Comparison of ENCODE assay signal across 8 cellular contexts in the genomic region with DNA sequence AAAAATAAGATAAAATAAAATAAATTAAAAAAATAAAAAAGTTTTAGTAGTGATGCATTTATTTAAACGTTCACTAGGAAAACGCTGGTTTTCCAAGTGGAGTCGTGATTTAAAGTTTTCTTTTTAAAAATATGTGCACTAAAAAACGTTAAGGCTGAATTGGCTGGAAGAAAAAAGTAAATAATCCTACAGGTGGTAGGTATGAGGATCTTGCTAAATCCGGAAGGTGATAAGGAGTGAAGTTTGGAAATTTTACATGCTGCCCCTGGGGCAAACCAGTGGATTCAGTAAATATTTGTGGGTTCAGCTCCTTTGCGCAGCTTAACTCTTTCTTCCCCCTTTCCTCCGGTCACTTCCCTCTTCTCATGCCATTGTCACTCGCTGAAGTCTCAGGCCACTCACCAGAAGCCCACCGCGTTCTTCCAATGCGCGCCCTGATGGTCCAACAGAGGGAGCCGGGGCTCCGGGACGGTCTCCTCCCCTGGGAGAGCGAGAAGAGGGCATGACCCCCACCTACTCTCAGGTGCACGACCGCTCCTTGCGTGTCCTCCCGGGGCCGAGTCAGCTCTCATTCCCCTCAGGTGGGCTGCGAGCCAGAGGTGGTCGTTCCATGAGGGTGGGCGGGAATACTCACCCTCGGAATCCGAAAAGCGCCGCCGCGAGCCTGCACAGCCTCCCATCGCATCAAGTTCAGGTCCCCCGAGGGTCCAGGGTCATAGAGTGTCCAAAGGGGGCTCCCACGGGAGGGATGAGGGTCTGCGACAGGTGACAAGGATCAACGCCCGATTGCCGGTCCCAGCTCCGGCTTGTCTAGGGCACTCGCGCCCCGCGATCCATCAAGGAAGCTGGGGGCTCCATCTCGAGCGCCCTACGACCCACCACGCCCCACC. TPM values are rescaled to one million over a fixed set of nuclear protein-coding genes. Genes with fewer than 3 reads are reported as not detected.
DNase-seq lines count a peak whose midpoint lies in the region; ATAC-seq and TF ChIP-seq lines count a peak whose summit lies in the region.

No MANE protein-coding gene starts in this region.

- no peaks in the 10 kb centered on the region for H3K9me3 Mint-ChIP-seq in CD14-positive monocyte
- H3K9me3 Mint-ChIP-seq in activated T-helper 1 cell treated with anti-CD3 and anti-CD28 coated beads, Interleukin-12 subunit alpha, Interleukin-12 subunit beta, Interleukin-2, Interleukin-4 antibody, amounts not matched to agents 30 ng/mL and 10 ng/mL and 1 ng/mL, durations not matched to agents 14 hours and 24 hours and 36 hours = no peaks in the 10 kb centered on the region

- H3K27ac Mint-ChIP-seq in CD14-positive monocyte = peak overlapping the region; percentile 99 to 100 (median 100)
- H3K27ac Mint-ChIP-seq in activated T-helper 1 cell treated with anti-CD3 and anti-CD28 coated beads, Interleukin-12 subunit alpha, Interleukin-12 subunit beta, Interleukin-2, Interleukin-4 antibody, amounts not matched to agents 30 ng/mL and 10 ng/mL and 1 ng/mL, durations not matched to agents 14 hours and 24 hours and 36 hours = peak overlapping the region; percentile 100

- no peaks in the 10 kb centered on the region for H3K79me2 ChIP-seq in parathyroid adenoma

- peaks cover 51% of the 10 kb centered on the region for H3K4me1 Mint-ChIP-seq in CD14-positive monocyte
- H3K4me1 Mint-ChIP-seq in activated T-helper 1 cell treated with anti-CD3 and anti-CD28 coated beads, Interleukin-12 subunit alpha, Interleukin-12 subunit beta, Interleukin-2, Interleukin-4 antibody, amounts not matched to agents 30 ng/mL and 10 ng/mL and 1 ng/mL, durations not matched to agents 14 hours and 24 hours and 36 hours (ENCODE audit: low read depth) = peaks cover 56% of the 10 kb centered on the region

- TF ChIP-seq CTCF in CD14-positive monocyte (IDR thresholded peaks at IDR 0.05) (no peak), parathyroid adenoma (IDR thresholded peaks at IDR 0.05) (peak; percentile 36)

- peak overlapping the region; percentile 94 for H3K4me2 ChIP-seq in parathyroid adenoma (ENCODE audit: low read length)

- H3K9me3 ChIP-seq in MG63 = no peaks in the 10 kb centered on the region
- H3K9me3 ChIP-seq in parathyroid adenoma (ENCODE audit: control insufficient read depth, low read length) = no peaks in the 10 kb centered on the region

- intact Hi-C loops in CD14-positive monocyte (cut with micrococcal nuclease) = loop anchor here in 1 of 2 donors (5.0 kb wide), 1 partner anchor 61 kb away; a partner anchor contains a TSS
- intact Hi-C loops in activated T-helper 1 cell treated with anti-CD3 and anti-CD28 coated beads, Interleukin-12 subunit alpha, Interleukin-12 subunit beta, Interleukin-2, Interleukin-4 antibody, amounts not matched to agents 30 ng/mL and 10 ng/mL and 1 ng/mL, durations not matched to agents 14 hours and 24 hours and 36 hours (cut with micrococcal nuclease) = loop anchor here (10.0 kb wide), 3 partner anchors 123 to 347 kb away; a partner anchor contains a TSS
- intact Hi-C loops in Right ventricle myocardium superior (cut with DNase I) = loop anchor here (5.0 kb wide), 2 partner anchors 46 to 61 kb away; a partner anchor contains a TSS

- DNase-seq in CD14-positive monocyte (ENCODE audit: low spot score) = no peak
- DNase-seq in MG63 = peak; percentile 33
- DNase-seq in activated T-helper 1 cell treated with anti-CD3 and anti-CD28 coated beads, Interleukin-12 subunit alpha, Interleukin-12 subunit beta, Interleukin-2, Interleukin-4 antibody, amounts not matched to agents 30 ng/mL and 10 ng/mL and 1 ng/mL, durations not matched to agents 14 hours and 24 hours and 36 hours (ENCODE audit: low spot score) = no peak
- peak; percentile 66 for DNase-seq in Right ventricle myocardium superior
- DNase-seq in NCI-H128 (lab: John Stamatoyannopoulos, UW; ENCODE audit: unreplicated experiment) = no peak

- peaks cover 31 to 42% of the 10 kb centered on the region in 2 donors for H3K36me3 Mint-ChIP-seq in CD14-positive monocyte
- H3K36me3 Mint-ChIP-seq in activated T-helper 1 cell treated with anti-CD3 and anti-CD28 coated beads, Interleukin-12 subunit alpha, Interleukin-12 subunit beta, Interleukin-2, Interleukin-4 antibody, amounts not matched to agents 30 ng/mL and 10 ng/mL and 1 ng/mL, durations not matched to agents 14 hours and 24 hours and 36 hours (ENCODE audit: low read depth) = peaks cover 14% of the 10 kb centered on the region

- peak overlapping the region; percentile 92 for H3K4me3 ChIP-seq in MG63
- H3K4me3 ChIP-seq in parathyroid adenoma (ENCODE audit: low read depth, low read length) = peak overlapping the region; percentile 96

- peaks cover 7% of the 10 kb centered on the region for H3K36me3 ChIP-seq in MG63
- H3K36me3 ChIP-seq in parathyroid adenoma (ENCODE audit: control insufficient read depth, insufficient read depth, low read length) = no peaks in the 10 kb centered on the region

- peak overlapping the region; percentile 99 for H3K27ac ChIP-seq in parathyroid adenoma

- H3K27me3 ChIP-seq in MG63 = no peaks in the 10 kb centered on the region
- no peaks in the 10 kb centered on the region for H3K27me3 ChIP-seq in parathyroid adenoma (ENCODE audit: control insufficient read depth, insufficient read depth, low read length)

- H2AFZ ChIP-seq in parathyroid adenoma = peak overlapping the region; percentile 97

- peak overlapping the region; percentile 90 for H3K9ac ChIP-seq in parathyroid adenoma

- peak overlapping the region; percentile 88 to 95 for H3K4me3 Mint-ChIP-seq in CD14-positive monocyte
- peak overlapping the region; percentile 89 for H3K4me3 Mint-ChIP-seq in activated T-helper 1 cell treated with anti-CD3 and anti-CD28 coated beads, Interleukin-12 subunit alpha, Interleukin-12 subunit beta, Interleukin-2, Interleukin-4 antibody, amounts not matched to agents 30 ng/mL and 10 ng/mL and 1 ng/mL, durations not matched to agents 14 hours and 24 hours and 36 hours

- peak; percentile 18 for ATAC-seq in GM19035 (IDR thresholded peaks at IDR 0.05; ENCODE audit: unreplicated experiment)
- ATAC-seq in Right ventricle myocardium superior (ENCODE audit: poor library complexity) = peak; percentile 67
- ATAC-seq in GM18520 (IDR thresholded peaks at IDR 0.05; ENCODE audit: unreplicated experiment) = no peak

- peaks cover 0 to 1% (median 0%) of the 10 kb centered on the region in 3 donors for H3K27me3 Mint-ChIP-seq in CD14-positive monocyte (ENCODE audit: low read depth in 3 of 3)
- H3K27me3 Mint-ChIP-seq in activated T-helper 1 cell treated with anti-CD3 and anti-CD28 coated beads, Interleukin-12 subunit alpha, Interleukin-12 subunit beta, Interleukin-2, Interleukin-4 antibody, amounts not matched to agents 30 ng/mL and 10 ng/mL and 1 ng/mL, durations not matched to agents 14 hours and 24 hours and 36 hours (ENCODE audit: insufficient read depth) = no peaks in the 10 kb centered on the region

- H3K4me1 ChIP-seq in parathyroid adenoma = no peaks in the 10 kb centered on the region

RNA-seq across cellular contexts. Expression of a gene that starts 0.5 kb away (rescaled TPM):
- 10 to 100 TPM; 37.0 to 50.2 TPM for polyA plus RNA-seq in CD14-positive monocyte
- total RNA-seq in MG63 (2014; rRNA removed; shearing (Covaris generic); ENCODE audit: low replicate concordance) = 11.9 and 27.5 TPM in 2 replicates
- 27.1 and 28.5 TPM in 2 replicates for total RNA-seq in activated T-helper 1 cell treated with anti-CD3 and anti-CD28 coated beads, Interleukin-12 subunit alpha, Interleukin-12 subunit beta, Interleukin-2, Interleukin-4 antibody, amounts not matched to agents 30 ng/mL and 10 ng/mL and 1 ng/mL, durations not matched to agents 14 hours and 24 hours and 36 hours
- total RNA-seq in Right ventricle myocardium superior = 11.5 TPM

RNA-seq across cellular contexts. Expression of a gene that starts 3.1 kb away (rescaled TPM):
- 1 to 10 TPM; 1.9 to 3.8 TPM for polyA plus RNA-seq in CD14-positive monocyte
- not detected in 2 replicates for total RNA-seq in MG63 (2014; rRNA removed; shearing (Covaris generic); ENCODE audit: low replicate concordance)
- total RNA-seq in activated T-helper 1 cell treated with anti-CD3 and anti-CD28 coated beads, Interleukin-12 subunit alpha, Interleukin-12 subunit beta, Interleukin-2, Interleukin-4 antibody, amounts not matched to agents 30 ng/mL and 10 ng/mL and 1 ng/mL, durations not matched to agents 14 hours and 24 hours and 36 hours = 3.5 and 4.3 TPM in 2 replicates
- total RNA-seq in Right ventricle myocardium superior = 0.48 TPM

RNA-seq across cellular contexts. Expression of a gene that starts 15.3 kb away (rescaled TPM):
- 1 to 10 TPM in 1 of 2 donors, under 1 TPM in 1; 0.43 to 1.2 TPM for polyA plus RNA-seq in CD14-positive monocyte
- not detected in 2 replicates for total RNA-seq in MG63 (2014; rRNA removed; shearing (Covaris generic); ENCODE audit: low replicate concordance)
- not detected in 2 replicates for total RNA-seq in activated T-helper 1 cell treated with anti-CD3 and anti-CD28 coated beads, Interleukin-12 subunit alpha, Interleukin-12 subunit beta, Interleukin-2, Interleukin-4 antibody, amounts not matched to agents 30 ng/mL and 10 ng/mL and 1 ng/mL, durations not matched to agents 14 hours and 24 hours and 36 hours
- total RNA-seq in Right ventricle myocardium superior = not detected

RNA-seq across cellular contexts. Expression of a gene that starts 19.2 kb away (rescaled TPM):
- not detected for polyA plus RNA-seq in CD14-positive monocyte
- not detected in 2 replicates for total RNA-seq in MG63 (2014; rRNA removed; shearing (Covaris generic); ENCODE audit: low replicate concordance)
- total RNA-seq in activated T-helper 1 cell treated with anti-CD3 and anti-CD28 coated beads, Interleukin-12 subunit alpha, Interleukin-12 subunit beta, Interleukin-2, Interleukin-4 antibody, amounts not matched to agents 30 ng/mL and 10 ng/mL and 1 ng/mL, durations not matched to agents 14 hours and 24 hours and 36 hours = 0.24 TPM in 1 of 2 replicates, not detected in the other
- not detected for total RNA-seq in Right ventricle myocardium superior

RNA-seq across cellular contexts. Expression of a gene that starts 47.4 kb away (rescaled TPM):
- polyA plus RNA-seq in CD14-positive monocyte = 1 to 10 TPM in 1 of 2 donors, not detected in 1; 1.9 TPM
- total RNA-seq in MG63 (2014; rRNA removed; shearing (Covaris generic); ENCODE audit: low replicate concordance) = 38.1 and 78.4 TPM in 2 replicates
- not detected in 2 replicates for total RNA-seq in activated T-helper 1 cell treated with anti-CD3 and anti-CD28 coated beads, Interleukin-12 subunit alpha, Interleukin-12 subunit beta, Interleukin-2, Interleukin-4 antibody, amounts not matched to agents 30 ng/mL and 10 ng/mL and 1 ng/mL, durations not matched to agents 14 hours and 24 hours and 36 hours
- 47.3 TPM for total RNA-seq in Right ventricle myocardium superior

Comparison
In these comparisons a context has a peak if more than half of its experiments do, and no peak if none do; other contexts are left out.
1. DNase-seq: peak in MG63 (single experiment) and Right ventricle myocardium superior (single experiment); none in CD14-positive monocyte (single experiment), activated T-helper 1 cell treated with anti-CD3 and anti-CD28 coated beads, Interleukin-12 subunit alpha, Interleukin-12 subunit beta, Interleukin-2, Interleukin-4 antibody, amounts not matched to agents 30 ng/mL and 10 ng/mL and 1 ng/mL, durations not matched to agents 14 hours and 24 hours and 36 hours (single experiment) and NCI-H128 (single experiment).